In genomic region chr16:2257726-2258125, GRCh38 we compare ENCODE assay signal across 26 cellular contexts.
"Had no signal": no experiment of that assay in that cellular context is flagged by ENCODE, and none has a peak within 500 bp of the region (broad histone marks: within the 10 kb centered on the region; RNA-seq: fewer than 3 reads in every experiment).

No MANE protein-coding gene starts in this region.

- H3K9me3 Mint-ChIP-seq: activated T-cell treated with anti-CD3 and anti-CD28 coated beads, Interleukin-2, amount 50 U/mL, for 4 hours had no signal

- H3K4me3 Mint-ChIP-seq: activated CD8-positive, alpha-beta T cell treated with anti-CD3 and anti-CD28 coated beads, Interleukin-2, amount 10 ng/mL, durations not matched to agents 7 days and 5 days; activated T-cell treated with anti-CD3 and anti-CD28 coated beads, Interleukin-2, amount 50 U/mL, for 4 hours had no signal

- H3K27ac Mint-ChIP-seq: activated CD8-positive, alpha-beta T cell treated with anti-CD3 and anti-CD28 coated beads, Interleukin-2, amount 10 ng/mL, durations not matched to agents 7 days and 5 days had no signal

- H3K27ac ChIP-seq: brain microvascular endothelial cell, cardiac muscle cell had no signal

- H3K4me2 ChIP-seq: SK-N-SH had no signal

- ATAC-seq: activated CD8-positive, alpha-beta T cell treated with anti-CD3 and anti-CD28 coated beads, Interleukin-2, amount 10 ng/mL, durations not matched to agents 7 days and 5 days; activated T-cell treated with anti-CD3 and anti-CD28 coated beads, Interleukin-2, amount 50 U/mL, for 4 hours; Panc1; Right ventricle myocardium inferior had no signal

- H3K4me3 ChIP-seq: cardiac muscle cell had no signal

- H3K27me3 ChIP-seq: brain microvascular endothelial cell, cardiac muscle cell had no signal

- DNase-seq: activated CD4-positive, alpha-beta T cell treated with anti-CD3 and anti-CD28 coated beads for 4 hours; activated CD4-positive, CD25-positive, alpha-beta regulatory T cell; activated CD8-positive, alpha-beta memory T cell treated with anti-CD3 and anti-CD28 coated beads, Interleukin-2, amount 50 U/mL, for 48 hours; activated CD8-positive, alpha-beta T cell treated with anti-CD3 and anti-CD28 coated beads, Interleukin-2, amount 10 ng/mL, durations not matched to agents 7 days and 5 days; activated effector memory CD4-positive, alpha-beta T cell treated with anti-CD3 and anti-CD28 coated beads, Interleukin-2, amount 50 U/mL, for 16 hours; activated naive CD4-positive, alpha-beta T cell treated with anti-CD3 and anti-CD28 coated beads, Interleukin-2, amount 50 U/mL, for 16 hours; activated T-cell treated with anti-CD3 and anti-CD28 coated beads, Interleukin-2, amount 50 U/mL, for 4 hours; amygdala; brain microvascular endothelial cell; Karpas-422; MM.1S; NCI-H1105; NCI-H1436; NCI-H1694 treated with DMSO at 0.1 percent for 48 hours; NCI-H2029 treated with DMSO at 0.1 percent for 48 hours; NCI-H345; NCI-H510A; NCI-H69; NK-92 treated with Interleukin-12 subunit alpha and Interleukin-12 subunit beta, amount 100 ng/mL, for 24 hours; OCI-M1; RPMI8226; SK-N-SH; T-helper 1 cell had no signal

- H3K9ac ChIP-seq: SK-N-SH had no signal

- H3K9me3 ChIP-seq: SK-N-SH had no signal
